In the genomic region with DNA sequence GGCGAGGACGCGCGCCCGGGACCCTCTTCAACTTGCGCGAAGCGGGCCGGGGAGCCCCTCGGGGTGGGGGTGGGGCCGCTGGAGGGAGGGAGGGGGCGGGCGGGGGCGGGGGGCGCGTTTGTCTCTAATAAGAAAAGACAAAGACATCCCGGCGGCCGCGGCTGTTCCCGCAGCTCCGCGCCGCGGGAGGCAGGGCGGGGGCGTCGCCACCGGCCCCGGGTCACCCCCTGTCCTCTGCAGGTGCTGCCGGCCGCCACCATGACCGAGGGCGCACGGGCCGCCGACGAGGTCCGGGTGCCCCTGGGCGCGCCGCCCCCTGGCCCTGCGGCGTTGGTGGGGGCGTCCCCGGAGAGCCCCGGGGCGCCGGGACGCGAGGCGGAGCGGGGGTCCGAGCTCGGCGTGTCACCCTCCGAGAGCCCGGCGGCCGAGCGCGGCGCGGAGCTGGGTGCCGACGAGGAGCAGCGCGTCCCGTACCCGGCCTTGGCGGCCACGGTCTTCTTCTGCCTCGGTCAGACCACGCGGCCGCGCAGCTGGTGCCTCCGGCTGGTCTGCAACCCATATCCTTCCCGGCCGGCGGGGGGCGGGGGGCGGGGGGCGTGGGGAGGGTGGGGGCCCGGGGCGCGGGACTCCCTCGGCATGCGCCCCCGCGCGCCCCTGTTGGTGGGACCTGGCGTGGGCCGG, we compare ENCODE assay signal across 1 cellular context.
TF ChIP-seq lines count a peak whose summit lies in the region.

No MANE protein-coding gene starts in this region.

TF ChIP-seq in SK-N-SH treated with all-trans-retinoic acid at 6 μM for 48 hours, 23 proteins besides CTCF, POLR2A, EP300 and RAD21:
- TF ChIP-seq BACH2 (CRISPR knock-in tag; IDR thresholded peaks at IDR 0.05; ENCODE audit: borderline replicate concordance) (no peak), ESRRG (CRISPR knock-in tag; IDR thresholded peaks at IDR 0.05) (no peak)
